Comparison of ENCODE assay signal across 20 cellular contexts in genomic region chr4:33592701-33593100, GRCh38.
A peak's percentile ranks its signal among the peaks of the same experiment; 100 is the strongest.
DNase-seq lines count a peak whose midpoint lies in the region; ATAC-seq and TF ChIP-seq lines count a peak whose summit lies in the region.
"Had no signal": no experiment of that assay in that cellular context is flagged by ENCODE, and none has a peak within 500 bp of the region (broad histone marks: within the 10 kb centered on the region; RNA-seq: fewer than 3 reads in every experiment).

No MANE protein-coding gene starts in this region.

- no TSS peak for BruUV-seq in MCF 10A (replicated peaks; lab: Mats Ljungman, UMichigan)

- TF ChIP-seq CTCF in MCF 10A (IDR thresholded peaks at IDR 0.05; ENCODE audit: unreplicated experiment) (no peak), breast epithelium (IDR thresholded peaks at IDR 0.05) (no peak), fibroblast of mammary gland (conservative IDR thresholded peaks at IDR 0.05; ENCODE audit: control insufficient read depth, insufficient read depth, low read depth, low read length) (no peak)

- H3K4me1 ChIP-seq in breast epithelium, result no peaks in the 10 kb centered on the region
- H3K4me1 ChIP-seq: SJCRH30 had no signal

- no peaks in the 10 kb centered on the region for H3K36me3 ChIP-seq in breast epithelium
- H3K36me3 ChIP-seq: SJCRH30 had no signal

- intact Hi-C loops in MCF 10A (cut with micrococcal nuclease) (no loop called here), breast epithelium (cut with DNase I; ENCODE audit: low total_unique reads) (no loop called here), left cardiac atrium (cut with DNase I) (no loop called here)

- no peak for ATAC-seq in left cardiac atrium
- ATAC-seq: K562 had no signal

- H3K27ac Mint-ChIP-seq in MCF 10A (ENCODE audit: low read depth, unreplicated experiment), result no peak overlapping the region
- H3K27ac Mint-ChIP-seq: CD8-positive, alpha-beta memory T cell had no signal

- peaks cover 33 to 60% of the 10 kb centered on the region in 2 donors for H3K9me3 ChIP-seq in breast epithelium

- no peaks in the 10 kb centered on the region for H3K27me3 Mint-ChIP-seq in MCF 10A (ENCODE audit: insufficient read depth, unreplicated experiment)
- H3K27me3 Mint-ChIP-seq: CD8-positive, alpha-beta memory T cell had no signal

- no peaks in the 10 kb centered on the region for H3K36me3 Mint-ChIP-seq in MCF 10A (ENCODE audit: insufficient read depth, unreplicated experiment)

- H3K4me1 Mint-ChIP-seq in MCF 10A (ENCODE audit: insufficient read depth, unreplicated experiment), result no peaks in the 10 kb centered on the region
- H3K4me1 Mint-ChIP-seq: CD8-positive, alpha-beta memory T cell had no signal

- no peak for TF ChIP-seq POLR2A in breast epithelium (IDR thresholded peaks at IDR 0.05)

- no peaks in the 10 kb centered on the region for H3K27me3 ChIP-seq in breast epithelium
- H3K27me3 ChIP-seq: SJCRH30 had no signal

- no peak overlapping the region for H3K4me3 ChIP-seq in breast epithelium
- no peak overlapping the region for H3K4me3 ChIP-seq in fibroblast of mammary gland (ENCODE audit: control insufficient read depth, low read depth, low read length)
- H3K4me3 ChIP-seq: K562, SJCRH30 had no signal

- CTCF ChIA-PET in MCF 10A (lab: Yijun Ruan, JAX), result no interaction called here

- DNase-seq in MCF 10A (ENCODE audit: unreplicated experiment) (peak; percentile 5), breast epithelium (ENCODE audit: low spot score in 2 of 2) (no peak), OCI-M1 (lab: John Stamatoyannopoulos, UW) (peak; percentile 25), fibroblast of mammary gland (ENCODE audit: low read depth) (peak; percentile 2), caudate nucleus (lab: John Stamatoyannopoulos, UW) (no peak), left cardiac atrium (no peak), NCI-H526 (lab: John Stamatoyannopoulos, UW) (no peak)
- DNase-seq: Calu3; CD8-positive, alpha-beta memory T cell; DMS79; MM.1S; NCI-H1092; NCI-H1436; NCI-H1930; NCI-H2227 treated with DMSO at 0.1 percent for 48 hours; NCI-H510A; NCI-H774 had no signal

- H3K9me3 Mint-ChIP-seq in MCF 10A (ENCODE audit: unreplicated experiment), result peaks cover 31% of the 10 kb centered on the region

- H3K4me3 Mint-ChIP-seq in MCF 10A (ENCODE audit: unreplicated experiment), result no peak overlapping the region
- H3K4me3 Mint-ChIP-seq: CD8-positive, alpha-beta memory T cell had no signal

- no peak overlapping the region for H3K27ac ChIP-seq in breast epithelium
- H3K27ac ChIP-seq in caudate nucleus (ENCODE audit: low read depth, low read length), result no peak overlapping the region
- H3K27ac ChIP-seq: C4-2B, SJCRH30 had no signal

- POLR2A ChIA-PET in MCF 10A (lab: Yijun Ruan, JAX), result no interaction called here

Comparison
In these comparisons a context has a peak if more than half of its experiments do, and no peak if none do; other contexts are left out.
1. DNase-seq: peak in MCF 10A (single experiment), OCI-M1 (single experiment) and fibroblast of mammary gland (single experiment); none in breast epithelium (0 of 2), caudate nucleus (0 of 61), left cardiac atrium (single experiment) and NCI-H526 (0 of 2).